In the genomic region with DNA sequence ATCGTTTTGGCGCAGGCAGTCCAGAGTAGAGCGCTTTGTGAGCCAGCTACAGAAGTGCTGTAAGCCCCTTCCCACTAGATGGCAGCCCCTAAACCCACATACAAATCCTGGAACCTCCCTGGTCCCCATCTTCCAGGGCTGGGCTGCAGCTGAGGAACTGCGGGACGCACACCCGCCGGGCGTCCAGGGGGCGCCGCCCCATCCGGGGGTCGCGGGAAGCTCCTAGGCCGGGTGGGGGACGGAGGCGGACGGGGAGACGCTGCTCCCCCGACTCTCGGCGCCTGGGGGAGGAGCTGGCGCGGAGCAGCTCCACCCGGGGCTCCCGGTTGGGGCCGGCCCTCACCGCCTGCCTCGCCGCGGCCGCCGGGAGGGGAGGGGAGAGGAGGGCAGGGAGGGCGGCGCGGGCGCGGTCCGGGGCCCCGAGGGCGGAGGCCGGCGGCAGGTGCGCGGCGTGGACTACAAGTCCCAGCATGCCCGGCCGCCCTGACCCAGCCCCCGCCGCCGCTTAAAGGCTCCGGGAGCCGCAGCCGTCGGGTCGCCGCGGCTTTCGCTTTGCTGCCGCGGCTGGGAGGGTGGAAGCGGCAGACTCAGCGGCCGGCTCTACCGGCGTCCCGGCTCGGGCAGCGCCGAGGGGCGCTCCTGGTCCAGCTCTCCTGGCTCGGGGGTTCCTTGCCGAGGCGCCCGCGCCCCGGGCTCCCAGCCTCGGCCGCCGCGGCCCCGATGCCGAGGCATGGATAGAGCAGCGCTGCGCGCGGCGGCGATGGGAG, we compare ENCODE assay signal across 1 cellular context.
TF ChIP-seq lines count a peak whose summit lies in the region.

A gene (plus strand): TSS at position 535 of the 767 bp plus-strand sequence. CDS start 196 bp downstream, at position 731.

TF ChIP-seq in HepG2, 621 proteins besides CTCF, POLR2A, EP300 and RAD21 (continued from another document and continues in another):
- TF ChIP-seq, protein P1, sequence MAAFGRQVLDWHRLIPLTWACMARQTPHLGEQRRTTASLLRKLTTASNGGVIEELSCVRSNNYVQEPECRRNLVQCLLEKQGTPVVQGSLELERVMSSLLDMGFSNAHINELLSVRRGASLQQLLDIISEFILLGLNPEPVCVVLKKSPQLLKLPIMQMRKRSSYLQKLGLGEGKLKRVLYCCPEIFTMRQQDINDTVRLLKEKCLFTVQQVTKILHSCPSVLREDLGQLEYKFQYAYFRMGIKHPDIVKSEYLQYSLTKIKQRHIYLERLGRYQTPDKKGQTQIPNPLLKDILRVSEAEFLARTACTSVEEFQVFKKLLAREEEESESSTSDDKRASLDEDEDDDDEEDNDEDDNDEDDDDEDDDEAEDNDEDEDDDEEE (CRISPR knock-in tag; IDR thresholded peaks at IDR 0.05), result no peak
- no peak for TF ChIP-seq ZNF766 (CRISPR knock-in tag; IDR thresholded peaks at IDR 0.05; ENCODE audit: borderline replicate concordance)
- no peak for TF ChIP-seq ZNF350 (CRISPR knock-in tag; IDR thresholded peaks at IDR 0.05; ENCODE audit: borderline replicate concordance, low read depth)
- TF ChIP-seq NFATC3 (CRISPR knock-in tag; IDR thresholded peaks at IDR 0.05), result no peak
- TF ChIP-seq BCL6 (CRISPR knock-in tag; IDR thresholded peaks at IDR 0.05), result no peak
- TF ChIP-seq ZNF274 (CRISPR knock-in tag; IDR thresholded peaks at IDR 0.05), result no peak
- no peak for TF ChIP-seq ZNF781 (CRISPR knock-in tag; IDR thresholded peaks at IDR 0.05; ENCODE audit: borderline replicate concordance, not compliant biosample characterization)
- TF ChIP-seq, protein P2, sequence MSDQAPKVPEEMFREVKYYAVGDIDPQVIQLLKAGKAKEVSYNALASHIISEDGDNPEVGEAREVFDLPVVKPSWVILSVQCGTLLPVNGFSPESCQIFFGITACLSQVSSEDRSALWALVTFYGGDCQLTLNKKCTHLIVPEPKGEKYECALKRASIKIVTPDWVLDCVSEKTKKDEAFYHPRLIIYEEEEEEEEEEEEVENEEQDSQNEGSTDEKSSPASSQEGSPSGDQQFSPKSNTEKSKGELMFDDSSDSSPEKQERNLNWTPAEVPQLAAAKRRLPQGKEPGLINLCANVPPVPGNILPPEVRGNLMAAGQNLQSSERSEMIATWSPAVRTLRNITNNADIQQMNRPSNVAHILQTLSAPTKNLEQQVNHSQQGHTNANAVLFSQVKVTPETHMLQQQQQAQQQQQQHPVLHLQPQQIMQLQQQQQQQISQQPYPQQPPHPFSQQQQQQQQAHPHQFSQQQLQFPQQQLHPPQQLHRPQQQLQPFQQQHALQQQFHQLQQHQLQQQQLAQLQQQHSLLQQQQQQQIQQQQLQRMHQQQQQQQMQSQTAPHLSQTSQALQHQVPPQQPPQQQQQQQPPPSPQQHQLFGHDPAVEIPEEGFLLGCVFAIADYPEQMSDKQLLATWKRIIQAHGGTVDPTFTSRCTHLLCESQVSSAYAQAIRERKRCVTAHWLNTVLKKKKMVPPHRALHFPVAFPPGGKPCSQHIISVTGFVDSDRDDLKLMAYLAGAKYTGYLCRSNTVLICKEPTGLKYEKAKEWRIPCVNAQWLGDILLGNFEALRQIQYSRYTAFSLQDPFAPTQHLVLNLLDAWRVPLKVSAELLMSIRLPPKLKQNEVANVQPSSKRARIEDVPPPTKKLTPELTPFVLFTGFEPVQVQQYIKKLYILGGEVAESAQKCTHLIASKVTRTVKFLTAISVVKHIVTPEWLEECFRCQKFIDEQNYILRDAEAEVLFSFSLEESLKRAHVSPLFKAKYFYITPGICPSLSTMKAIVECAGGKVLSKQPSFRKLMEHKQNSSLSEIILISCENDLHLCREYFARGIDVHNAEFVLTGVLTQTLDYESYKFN (CRISPR knock-in tag; conservative IDR thresholded peaks at IDR 0.05), result no peak
- TF ChIP-seq, protein P3, sequence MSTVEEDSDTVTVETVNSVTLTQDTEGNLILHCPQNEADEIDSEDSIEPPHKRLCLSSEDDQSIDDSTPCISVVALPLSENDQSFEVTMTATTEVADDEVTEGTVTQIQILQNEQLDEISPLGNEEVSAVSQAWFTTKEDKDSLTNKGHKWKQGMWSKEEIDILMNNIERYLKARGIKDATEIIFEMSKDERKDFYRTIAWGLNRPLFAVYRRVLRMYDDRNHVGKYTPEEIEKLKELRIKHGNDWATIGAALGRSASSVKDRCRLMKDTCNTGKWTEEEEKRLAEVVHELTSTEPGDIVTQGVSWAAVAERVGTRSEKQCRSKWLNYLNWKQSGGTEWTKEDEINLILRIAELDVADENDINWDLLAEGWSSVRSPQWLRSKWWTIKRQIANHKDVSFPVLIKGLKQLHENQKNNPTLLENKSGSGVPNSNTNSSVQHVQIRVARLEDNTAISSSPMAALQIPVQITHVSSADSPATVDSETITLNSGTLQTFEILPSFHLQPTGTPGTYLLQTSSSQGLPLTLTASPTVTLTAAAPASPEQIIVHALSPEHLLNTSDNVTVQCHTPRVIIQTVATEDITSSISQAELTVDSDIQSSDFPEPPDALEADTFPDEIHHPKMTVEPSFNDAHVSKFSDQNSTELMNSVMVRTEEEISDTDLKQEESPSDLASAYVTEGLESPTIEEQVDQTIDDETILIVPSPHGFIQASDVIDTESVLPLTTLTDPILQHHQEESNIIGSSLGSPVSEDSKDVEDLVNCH (CRISPR knock-in tag; IDR thresholded peaks at IDR 0.05), result no peak
- TF ChIP-seq, protein P4, sequence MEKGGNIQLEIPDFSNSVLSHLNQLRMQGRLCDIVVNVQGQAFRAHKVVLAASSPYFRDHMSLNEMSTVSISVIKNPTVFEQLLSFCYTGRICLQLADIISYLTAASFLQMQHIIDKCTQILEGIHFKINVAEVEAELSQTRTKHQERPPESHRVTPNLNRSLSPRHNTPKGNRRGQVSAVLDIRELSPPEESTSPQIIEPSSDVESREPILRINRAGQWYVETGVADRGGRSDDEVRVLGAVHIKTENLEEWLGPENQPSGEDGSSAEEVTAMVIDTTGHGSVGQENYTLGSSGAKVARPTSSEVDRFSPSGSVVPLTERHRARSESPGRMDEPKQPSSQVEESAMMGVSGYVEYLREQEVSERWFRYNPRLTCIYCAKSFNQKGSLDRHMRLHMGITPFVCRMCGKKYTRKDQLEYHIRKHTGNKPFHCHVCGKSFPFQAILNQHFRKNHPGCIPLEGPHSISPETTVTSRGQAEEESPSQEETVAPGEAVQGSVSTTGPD (CRISPR knock-in tag; IDR thresholded peaks at IDR 0.05), result no peak
- no peak for TF ChIP-seq ZNF674 (CRISPR knock-in tag; IDR thresholded peaks at IDR 0.05; ENCODE audit: low read depth)
- TF ChIP-seq KAT8 (CRISPR knock-in tag; IDR thresholded peaks at IDR 0.05), result no peak
- TF ChIP-seq TAF1 (CRISPR knock-in tag; IDR thresholded peaks at IDR 0.05), result peak; percentile 43
- TF ChIP-seq SCMH1 (CRISPR knock-in tag; IDR thresholded peaks at IDR 0.05; ENCODE audit: borderline replicate concordance), result no peak
- TF ChIP-seq, protein P5, sequence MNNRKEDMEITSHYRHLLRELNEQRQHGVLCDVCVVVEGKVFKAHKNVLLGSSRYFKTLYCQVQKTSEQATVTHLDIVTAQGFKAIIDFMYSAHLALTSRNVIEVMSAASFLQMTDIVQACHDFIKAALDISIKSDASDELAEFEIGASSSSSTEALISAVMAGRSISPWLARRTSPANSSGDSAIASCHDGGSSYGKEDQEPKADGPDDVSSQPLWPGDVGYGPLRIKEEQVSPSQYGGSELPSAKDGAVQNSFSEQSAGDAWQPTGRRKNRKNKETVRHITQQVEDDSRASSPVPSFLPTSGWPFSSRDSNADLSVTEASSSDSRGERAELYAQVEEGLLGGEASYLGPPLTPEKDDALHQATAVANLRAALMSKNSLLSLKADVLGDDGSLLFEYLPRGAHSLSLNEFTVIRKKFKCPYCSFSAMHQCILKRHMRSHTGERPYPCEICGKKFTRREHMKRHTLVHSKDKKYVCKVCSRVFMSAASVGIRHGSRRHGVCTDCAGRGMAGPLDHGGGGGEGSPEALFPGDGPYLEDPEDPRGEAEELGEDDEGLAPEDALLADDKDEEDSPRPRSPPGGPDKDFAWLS (CRISPR knock-in tag; IDR thresholded peaks at IDR 0.05; ENCODE audit: borderline replicate concordance), result no peak
- no peak for TF ChIP-seq NBN (conservative IDR thresholded peaks at IDR 0.05)
- TF ChIP-seq ZNF10 (CRISPR knock-in tag; IDR thresholded peaks at IDR 0.05; ENCODE audit: borderline replicate concordance, low read depth), result no peak
- TF ChIP-seq ATF7-NPFF (CRISPR knock-in tag; IDR thresholded peaks at IDR 0.05; ENCODE audit: low read depth), result no peak
- no peak for TF ChIP-seq MED13 (CRISPR knock-in tag; IDR thresholded peaks at IDR 0.05)
- TF ChIP-seq ELF1 (CRISPR knock-in tag; IDR thresholded peaks at IDR 0.05), result no peak
- TF ChIP-seq, protein P6, sequence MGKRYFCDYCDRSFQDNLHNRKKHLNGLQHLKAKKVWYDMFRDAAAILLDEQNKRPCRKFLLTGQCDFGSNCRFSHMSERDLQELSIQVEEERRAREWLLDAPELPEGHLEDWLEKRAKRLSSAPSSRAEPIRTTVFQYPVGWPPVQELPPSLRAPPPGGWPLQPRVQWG (CRISPR knock-in tag; IDR thresholded peaks at IDR 0.05; ENCODE audit: borderline replicate concordance, low read depth), result no peak
- no peak for TF ChIP-seq MXI1 (IDR thresholded peaks at IDR 0.05; ENCODE audit: borderline replicate concordance, low read depth, low read length)
- TF ChIP-seq, protein P7, sequence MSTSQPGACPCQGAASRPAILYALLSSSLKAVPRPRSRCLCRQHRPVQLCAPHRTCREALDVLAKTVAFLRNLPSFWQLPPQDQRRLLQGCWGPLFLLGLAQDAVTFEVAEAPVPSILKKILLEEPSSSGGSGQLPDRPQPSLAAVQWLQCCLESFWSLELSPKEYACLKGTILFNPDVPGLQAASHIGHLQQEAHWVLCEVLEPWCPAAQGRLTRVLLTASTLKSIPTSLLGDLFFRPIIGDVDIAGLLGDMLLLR (CRISPR knock-in tag; IDR thresholded peaks at IDR 0.05), result no peak
- TF ChIP-seq, protein P8, sequence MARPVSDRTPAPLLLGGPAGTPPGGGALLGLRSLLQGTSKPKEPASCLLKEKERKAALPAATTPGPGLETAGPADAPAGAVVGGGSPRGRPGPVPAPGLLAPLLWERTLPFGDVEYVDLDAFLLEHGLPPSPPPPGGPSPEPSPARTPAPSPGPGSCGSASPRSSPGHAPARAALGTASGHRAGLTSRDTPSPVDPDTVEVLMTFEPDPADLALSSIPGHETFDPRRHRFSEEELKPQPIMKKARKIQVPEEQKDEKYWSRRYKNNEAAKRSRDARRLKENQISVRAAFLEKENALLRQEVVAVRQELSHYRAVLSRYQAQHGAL (CRISPR knock-in tag; IDR thresholded peaks at IDR 0.05; ENCODE audit: not compliant biosample characterization), result no peak
- TF ChIP-seq EEA1 (CRISPR knock-in tag; IDR thresholded peaks at IDR 0.05; ENCODE audit: borderline replicate concordance), result no peak
- TF ChIP-seq, protein P9, sequence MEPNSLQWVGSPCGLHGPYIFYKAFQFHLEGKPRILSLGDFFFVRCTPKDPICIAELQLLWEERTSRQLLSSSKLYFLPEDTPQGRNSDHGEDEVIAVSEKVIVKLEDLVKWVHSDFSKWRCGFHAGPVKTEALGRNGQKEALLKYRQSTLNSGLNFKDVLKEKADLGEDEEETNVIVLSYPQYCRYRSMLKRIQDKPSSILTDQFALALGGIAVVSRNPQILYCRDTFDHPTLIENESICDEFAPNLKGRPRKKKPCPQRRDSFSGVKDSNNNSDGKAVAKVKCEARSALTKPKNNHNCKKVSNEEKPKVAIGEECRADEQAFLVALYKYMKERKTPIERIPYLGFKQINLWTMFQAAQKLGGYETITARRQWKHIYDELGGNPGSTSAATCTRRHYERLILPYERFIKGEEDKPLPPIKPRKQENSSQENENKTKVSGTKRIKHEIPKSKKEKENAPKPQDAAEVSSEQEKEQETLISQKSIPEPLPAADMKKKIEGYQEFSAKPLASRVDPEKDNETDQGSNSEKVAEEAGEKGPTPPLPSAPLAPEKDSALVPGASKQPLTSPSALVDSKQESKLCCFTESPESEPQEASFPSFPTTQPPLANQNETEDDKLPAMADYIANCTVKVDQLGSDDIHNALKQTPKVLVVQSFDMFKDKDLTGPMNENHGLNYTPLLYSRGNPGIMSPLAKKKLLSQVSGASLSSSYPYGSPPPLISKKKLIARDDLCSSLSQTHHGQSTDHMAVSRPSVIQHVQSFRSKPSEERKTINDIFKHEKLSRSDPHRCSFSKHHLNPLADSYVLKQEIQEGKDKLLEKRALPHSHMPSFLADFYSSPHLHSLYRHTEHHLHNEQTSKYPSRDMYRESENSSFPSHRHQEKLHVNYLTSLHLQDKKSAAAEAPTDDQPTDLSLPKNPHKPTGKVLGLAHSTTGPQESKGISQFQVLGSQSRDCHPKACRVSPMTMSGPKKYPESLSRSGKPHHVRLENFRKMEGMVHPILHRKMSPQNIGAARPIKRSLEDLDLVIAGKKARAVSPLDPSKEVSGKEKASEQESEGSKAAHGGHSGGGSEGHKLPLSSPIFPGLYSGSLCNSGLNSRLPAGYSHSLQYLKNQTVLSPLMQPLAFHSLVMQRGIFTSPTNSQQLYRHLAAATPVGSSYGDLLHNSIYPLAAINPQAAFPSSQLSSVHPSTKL (CRISPR knock-in tag; IDR thresholded peaks at IDR 0.05), result no peak
- no peak for TF ChIP-seq ZNF337 (CRISPR knock-in tag; IDR thresholded peaks at IDR 0.05; ENCODE audit: borderline replicate concordance, low read depth)
- no peak for TF ChIP-seq MAFF (IDR thresholded peaks at IDR 0.05; ENCODE audit: low read depth, low read length)
- TF ChIP-seq, protein P10, sequence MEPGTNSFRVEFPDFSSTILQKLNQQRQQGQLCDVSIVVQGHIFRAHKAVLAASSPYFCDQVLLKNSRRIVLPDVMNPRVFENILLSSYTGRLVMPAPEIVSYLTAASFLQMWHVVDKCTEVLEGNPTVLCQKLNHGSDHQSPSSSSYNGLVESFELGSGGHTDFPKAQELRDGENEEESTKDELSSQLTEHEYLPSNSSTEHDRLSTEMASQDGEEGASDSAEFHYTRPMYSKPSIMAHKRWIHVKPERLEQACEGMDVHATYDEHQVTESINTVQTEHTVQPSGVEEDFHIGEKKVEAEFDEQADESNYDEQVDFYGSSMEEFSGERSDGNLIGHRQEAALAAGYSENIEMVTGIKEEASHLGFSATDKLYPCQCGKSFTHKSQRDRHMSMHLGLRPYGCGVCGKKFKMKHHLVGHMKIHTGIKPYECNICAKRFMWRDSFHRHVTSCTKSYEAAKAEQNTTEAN (CRISPR knock-in tag; conservative IDR thresholded peaks at IDR 0.05), result no peak
- TF ChIP-seq RARG (CRISPR knock-in tag; IDR thresholded peaks at IDR 0.05; ENCODE audit: low read depth), result no peak
- no peak for TF ChIP-seq KDM1A (CRISPR knock-in tag; IDR thresholded peaks at IDR 0.05)
- TF ChIP-seq, protein P11, sequence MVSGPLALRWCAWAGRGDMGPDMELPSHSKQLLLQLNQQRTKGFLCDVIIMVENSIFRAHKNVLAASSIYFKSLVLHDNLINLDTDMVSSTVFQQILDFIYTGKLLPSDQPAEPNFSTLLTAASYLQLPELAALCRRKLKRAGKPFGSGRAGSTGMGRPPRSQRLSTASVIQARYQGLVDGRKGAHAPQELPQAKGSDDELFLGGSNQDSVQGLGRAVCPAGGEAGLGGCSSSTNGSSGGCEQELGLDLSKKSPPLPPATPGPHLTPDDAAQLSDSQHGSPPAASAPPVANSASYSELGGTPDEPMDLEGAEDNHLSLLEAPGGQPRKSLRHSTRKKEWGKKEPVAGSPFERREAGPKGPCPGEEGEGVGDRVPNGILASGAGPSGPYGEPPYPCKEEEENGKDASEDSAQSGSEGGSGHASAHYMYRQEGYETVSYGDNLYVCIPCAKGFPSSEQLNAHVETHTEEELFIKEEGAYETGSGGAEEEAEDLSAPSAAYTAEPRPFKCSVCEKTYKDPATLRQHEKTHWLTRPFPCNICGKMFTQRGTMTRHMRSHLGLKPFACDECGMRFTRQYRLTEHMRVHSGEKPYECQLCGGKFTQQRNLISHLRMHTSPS (CRISPR knock-in tag; IDR thresholded peaks at IDR 0.05; ENCODE audit: low read depth), result no peak
- TF ChIP-seq ELF3 (CRISPR knock-in tag; IDR thresholded peaks at IDR 0.05), result no peak
- no peak for TF ChIP-seq ZBTB1 (CRISPR knock-in tag; IDR thresholded peaks at IDR 0.05; ENCODE audit: borderline replicate concordance)
- no peak for TF ChIP-seq CBX5 (CRISPR knock-in tag; IDR thresholded peaks at IDR 0.05; ENCODE audit: borderline replicate concordance)
- no peak for TF ChIP-seq ZNF296 (CRISPR knock-in tag; conservative IDR thresholded peaks at IDR 0.05)
- TF ChIP-seq ZMYM4 (CRISPR knock-in tag; IDR thresholded peaks at IDR 0.05), result no peak
